In genomic region chr6:4853349-4853748, GRCh38 we compare ENCODE assay signal across 3 cellular contexts.
TF ChIP-seq lines count a peak whose summit lies in the region.

No MANE protein-coding gene starts in this region.

TF ChIP-seq in SK-N-SH, 30 proteins besides CTCF, POLR2A, EP300 and RAD21:
- TF ChIP-seq REST (IDR thresholded peaks at IDR 0.05; ENCODE audit: low read depth, low read length) (peak; percentile 89), TAF1 (IDR thresholded peaks at IDR 0.05; ENCODE audit: borderline replicate concordance, low read depth, low read length) (no peak)

TF ChIP-seq in SK-N-SH treated with all-trans-retinoic acid at 6 μM for 48 hours, 23 proteins besides CTCF, POLR2A, EP300 and RAD21:
- TF ChIP-seq ZC3H10 (CRISPR knock-in tag; IDR thresholded peaks at IDR 0.05) (no peak), ZNF8 (CRISPR knock-in tag; IDR thresholded peaks at IDR 0.05) (no peak), ARNTL (CRISPR knock-in tag; IDR thresholded peaks at IDR 0.05; ENCODE audit: borderline replicate concordance, low read depth) (no peak), ZNF565 (CRISPR knock-in tag; conservative IDR thresholded peaks at IDR 0.05; ENCODE audit: low read depth) (no peak), GLIS3 (CRISPR knock-in tag; IDR thresholded peaks at IDR 0.05) (no peak), ZFP3 (CRISPR knock-in tag; IDR thresholded peaks at IDR 0.05) (no peak), PPARA (CRISPR knock-in tag; IDR thresholded peaks at IDR 0.05; ENCODE audit: borderline replicate concordance) (no peak), RARB (CRISPR knock-in tag; IDR thresholded peaks at IDR 0.05) (no peak), CREB5 (CRISPR knock-in tag; IDR thresholded peaks at IDR 0.05; ENCODE audit: low read depth) (no peak), SNAI2 (CRISPR knock-in tag; IDR thresholded peaks at IDR 0.05) (no peak), POU6F1 (CRISPR knock-in tag; IDR thresholded peaks at IDR 0.05; ENCODE audit: borderline replicate concordance, low read depth) (no peak), PATZ1 (CRISPR knock-in tag; IDR thresholded peaks at IDR 0.05; ENCODE audit: borderline replicate concordance) (no peak), TSHZ2 (CRISPR knock-in tag; IDR thresholded peaks at IDR 0.05) (no peak), ZNF70 (CRISPR knock-in tag; IDR thresholded peaks at IDR 0.05) (no peak)

TF ChIP-seq in K562, 482 proteins besides CTCF, POLR2A, EP300 and RAD21 (continues in another document):
- TF ChIP-seq NFIX (CRISPR knock-in tag; IDR thresholded peaks at IDR 0.05; ENCODE audit: low read depth), result no peak
- no peak for TF ChIP-seq ZNF561 (CRISPR knock-in tag; conservative IDR thresholded peaks at IDR 0.05)
- TF ChIP-seq, protein P1, sequence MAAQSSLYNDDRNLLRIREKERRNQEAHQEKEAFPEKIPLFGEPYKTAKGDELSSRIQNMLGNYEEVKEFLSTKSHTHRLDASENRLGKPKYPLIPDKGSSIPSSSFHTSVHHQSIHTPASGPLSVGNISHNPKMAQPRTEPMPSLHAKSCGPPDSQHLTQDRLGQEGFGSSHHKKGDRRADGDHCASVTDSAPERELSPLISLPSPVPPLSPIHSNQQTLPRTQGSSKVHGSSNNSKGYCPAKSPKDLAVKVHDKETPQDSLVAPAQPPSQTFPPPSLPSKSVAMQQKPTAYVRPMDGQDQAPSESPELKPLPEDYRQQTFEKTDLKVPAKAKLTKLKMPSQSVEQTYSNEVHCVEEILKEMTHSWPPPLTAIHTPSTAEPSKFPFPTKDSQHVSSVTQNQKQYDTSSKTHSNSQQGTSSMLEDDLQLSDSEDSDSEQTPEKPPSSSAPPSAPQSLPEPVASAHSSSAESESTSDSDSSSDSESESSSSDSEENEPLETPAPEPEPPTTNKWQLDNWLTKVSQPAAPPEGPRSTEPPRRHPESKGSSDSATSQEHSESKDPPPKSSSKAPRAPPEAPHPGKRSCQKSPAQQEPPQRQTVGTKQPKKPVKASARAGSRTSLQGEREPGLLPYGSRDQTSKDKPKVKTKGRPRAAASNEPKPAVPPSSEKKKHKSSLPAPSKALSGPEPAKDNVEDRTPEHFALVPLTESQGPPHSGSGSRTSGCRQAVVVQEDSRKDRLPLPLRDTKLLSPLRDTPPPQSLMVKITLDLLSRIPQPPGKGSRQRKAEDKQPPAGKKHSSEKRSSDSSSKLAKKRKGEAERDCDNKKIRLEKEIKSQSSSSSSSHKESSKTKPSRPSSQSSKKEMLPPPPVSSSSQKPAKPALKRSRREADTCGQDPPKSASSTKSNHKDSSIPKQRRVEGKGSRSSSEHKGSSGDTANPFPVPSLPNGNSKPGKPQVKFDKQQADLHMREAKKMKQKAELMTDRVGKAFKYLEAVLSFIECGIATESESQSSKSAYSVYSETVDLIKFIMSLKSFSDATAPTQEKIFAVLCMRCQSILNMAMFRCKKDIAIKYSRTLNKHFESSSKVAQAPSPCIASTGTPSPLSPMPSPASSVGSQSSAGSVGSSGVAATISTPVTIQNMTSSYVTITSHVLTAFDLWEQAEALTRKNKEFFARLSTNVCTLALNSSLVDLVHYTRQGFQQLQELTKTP (IDR thresholded peaks at IDR 0.05; ENCODE audit: low read depth in 1 of 2, partially characterized antibody in 2 of 2), result peak in 1 of 2 experiments; percentile 42
- no peak for TF ChIP-seq SRSF7 (optimal IDR thresholded peaks at IDR 0.05; ENCODE audit: low read depth, low read length)
- TF ChIP-seq LARP7 (IDR thresholded peaks at IDR 0.05), result no peak
- TF ChIP-seq NONO (IDR thresholded peaks at IDR 0.05; ENCODE audit: low read depth in 2 of 2, low read length in 1 of 2), result no peak
- no peak for TF ChIP-seq NCOA6 (IDR thresholded peaks at IDR 0.05)
- no peak for TF ChIP-seq SMAD1 (IDR thresholded peaks at IDR 0.05; ENCODE audit: low read depth, low read length, partially characterized antibody)
- TF ChIP-seq, protein P2, sequence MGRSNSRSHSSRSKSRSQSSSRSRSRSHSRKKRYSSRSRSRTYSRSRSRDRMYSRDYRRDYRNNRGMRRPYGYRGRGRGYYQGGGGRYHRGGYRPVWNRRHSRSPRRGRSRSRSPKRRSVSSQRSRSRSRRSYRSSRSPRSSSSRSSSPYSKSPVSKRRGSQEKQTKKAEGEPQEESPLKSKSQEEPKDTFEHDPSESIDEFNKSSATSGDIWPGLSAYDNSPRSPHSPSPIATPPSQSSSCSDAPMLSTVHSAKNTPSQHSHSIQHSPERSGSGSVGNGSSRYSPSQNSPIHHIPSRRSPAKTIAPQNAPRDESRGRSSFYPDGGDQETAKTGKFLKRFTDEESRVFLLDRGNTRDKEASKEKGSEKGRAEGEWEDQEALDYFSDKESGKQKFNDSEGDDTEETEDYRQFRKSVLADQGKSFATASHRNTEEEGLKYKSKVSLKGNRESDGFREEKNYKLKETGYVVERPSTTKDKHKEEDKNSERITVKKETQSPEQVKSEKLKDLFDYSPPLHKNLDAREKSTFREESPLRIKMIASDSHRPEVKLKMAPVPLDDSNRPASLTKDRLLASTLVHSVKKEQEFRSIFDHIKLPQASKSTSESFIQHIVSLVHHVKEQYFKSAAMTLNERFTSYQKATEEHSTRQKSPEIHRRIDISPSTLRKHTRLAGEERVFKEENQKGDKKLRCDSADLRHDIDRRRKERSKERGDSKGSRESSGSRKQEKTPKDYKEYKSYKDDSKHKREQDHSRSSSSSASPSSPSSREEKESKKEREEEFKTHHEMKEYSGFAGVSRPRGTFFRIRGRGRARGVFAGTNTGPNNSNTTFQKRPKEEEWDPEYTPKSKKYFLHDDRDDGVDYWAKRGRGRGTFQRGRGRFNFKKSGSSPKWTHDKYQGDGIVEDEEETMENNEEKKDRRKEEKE (IDR thresholded peaks at IDR 0.05; ENCODE audit: borderline replicate concordance in 1 of 2, control insufficient read depth in 1 of 2, low read depth in 2 of 2, low read length in 1 of 2), result no peak
- TF ChIP-seq ZNF699 (CRISPR knock-in tag; IDR thresholded peaks at IDR 0.05; ENCODE audit: insufficient replicate concordance), result no peak
- TF ChIP-seq, protein P3, sequence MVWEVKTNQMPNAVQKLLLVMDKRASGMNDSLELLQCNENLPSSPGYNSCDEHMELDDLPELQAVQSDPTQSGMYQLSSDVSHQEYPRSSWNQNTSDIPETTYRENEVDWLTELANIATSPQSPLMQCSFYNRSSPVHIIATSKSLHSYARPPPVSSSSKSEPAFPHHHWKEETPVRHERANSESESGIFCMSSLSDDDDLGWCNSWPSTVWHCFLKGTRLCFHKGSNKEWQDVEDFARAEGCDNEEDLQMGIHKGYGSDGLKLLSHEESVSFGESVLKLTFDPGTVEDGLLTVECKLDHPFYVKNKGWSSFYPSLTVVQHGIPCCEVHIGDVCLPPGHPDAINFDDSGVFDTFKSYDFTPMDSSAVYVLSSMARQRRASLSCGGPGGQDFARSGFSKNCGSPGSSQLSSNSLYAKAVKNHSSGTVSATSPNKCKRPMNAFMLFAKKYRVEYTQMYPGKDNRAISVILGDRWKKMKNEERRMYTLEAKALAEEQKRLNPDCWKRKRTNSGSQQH (CRISPR knock-in tag; IDR thresholded peaks at IDR 0.05), result no peak
- TF ChIP-seq PRMT5 (CRISPR knock-in tag; IDR thresholded peaks at IDR 0.05), result no peak
- TF ChIP-seq HDAC2 (IDR thresholded peaks at IDR 0.05), result no peak
- no peak for TF ChIP-seq BMI1 (IDR thresholded peaks at IDR 0.05; ENCODE audit: low read length)
- TF ChIP-seq, protein P4, sequence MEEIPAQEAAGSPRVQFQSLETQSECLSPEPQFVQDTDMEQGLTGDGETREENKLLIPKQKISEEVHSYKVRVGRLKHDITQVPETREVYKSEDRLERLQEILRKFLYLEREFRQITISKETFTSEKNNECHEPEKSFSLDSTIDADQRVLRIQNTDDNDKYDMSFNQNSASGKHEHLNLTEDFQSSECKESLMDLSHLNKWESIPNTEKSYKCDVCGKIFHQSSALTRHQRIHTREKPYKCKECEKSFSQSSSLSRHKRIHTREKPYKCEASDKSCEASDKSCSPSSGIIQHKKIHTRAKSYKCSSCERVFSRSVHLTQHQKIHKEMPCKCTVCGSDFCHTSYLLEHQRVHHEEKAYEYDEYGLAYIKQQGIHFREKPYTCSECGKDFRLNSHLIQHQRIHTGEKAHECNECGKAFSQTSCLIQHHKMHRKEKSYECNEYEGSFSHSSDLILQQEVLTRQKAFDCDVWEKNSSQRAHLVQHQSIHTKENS (CRISPR knock-in tag; IDR thresholded peaks at IDR 0.05), result no peak
- TF ChIP-seq MIER1 (IDR thresholded peaks at IDR 0.05; ENCODE audit: low read depth), result peak; percentile 86
- TF ChIP-seq STAG1 (CRISPR knock-in tag; IDR thresholded peaks at IDR 0.05; ENCODE audit: borderline replicate concordance), result no peak
- peak; percentile 57; the same call in 1 of the 2 replicates for TF ChIP-seq REST (CRISPR knock-in tag; IDR thresholded peaks at IDR 0.05; ENCODE audit: low read depth)
- TF ChIP-seq FIP1L1 (IDR thresholded peaks at IDR 0.05; ENCODE audit: low read depth, low read length, poor library complexity, severe bottlenecking), result no peak
- TF ChIP-seq, protein P5, sequence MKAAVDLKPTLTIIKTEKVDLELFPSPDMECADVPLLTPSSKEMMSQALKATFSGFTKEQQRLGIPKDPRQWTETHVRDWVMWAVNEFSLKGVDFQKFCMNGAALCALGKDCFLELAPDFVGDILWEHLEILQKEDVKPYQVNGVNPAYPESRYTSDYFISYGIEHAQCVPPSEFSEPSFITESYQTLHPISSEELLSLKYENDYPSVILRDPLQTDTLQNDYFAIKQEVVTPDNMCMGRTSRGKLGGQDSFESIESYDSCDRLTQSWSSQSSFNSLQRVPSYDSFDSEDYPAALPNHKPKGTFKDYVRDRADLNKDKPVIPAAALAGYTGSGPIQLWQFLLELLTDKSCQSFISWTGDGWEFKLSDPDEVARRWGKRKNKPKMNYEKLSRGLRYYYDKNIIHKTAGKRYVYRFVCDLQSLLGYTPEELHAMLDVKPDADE (conservative IDR thresholded peaks at IDR 0.05; ENCODE audit: control insufficient read depth, low read depth, low read length), result no peak
- no peak for TF ChIP-seq NFATC3 (IDR thresholded peaks at IDR 0.05)
- TF ChIP-seq, protein P6, sequence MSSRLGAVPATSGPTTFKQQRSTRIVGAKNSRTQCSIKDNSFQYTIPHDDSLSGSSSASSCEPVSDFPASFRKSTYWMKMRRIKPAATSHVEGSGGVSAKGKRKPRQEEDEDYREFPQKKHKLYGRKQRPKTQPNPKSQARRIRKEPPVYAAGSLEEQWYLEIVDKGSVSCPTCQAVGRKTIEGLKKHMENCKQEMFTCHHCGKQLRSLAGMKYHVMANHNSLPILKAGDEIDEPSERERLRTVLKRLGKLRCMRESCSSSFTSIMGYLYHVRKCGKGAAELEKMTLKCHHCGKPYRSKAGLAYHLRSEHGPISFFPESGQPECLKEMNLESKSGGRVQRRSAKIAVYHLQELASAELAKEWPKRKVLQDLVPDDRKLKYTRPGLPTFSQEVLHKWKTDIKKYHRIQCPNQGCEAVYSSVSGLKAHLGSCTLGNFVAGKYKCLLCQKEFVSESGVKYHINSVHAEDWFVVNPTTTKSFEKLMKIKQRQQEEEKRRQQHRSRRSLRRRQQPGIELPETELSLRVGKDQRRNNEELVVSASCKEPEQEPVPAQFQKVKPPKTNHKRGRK (tag; IDR thresholded peaks at IDR 0.05), result no peak
- no peak for TF ChIP-seq SOX6 (IDR thresholded peaks at IDR 0.05)
- TF ChIP-seq ZNF766 (CRISPR knock-in tag; conservative IDR thresholded peaks at IDR 0.05), result no peak
- TF ChIP-seq, protein P7, sequence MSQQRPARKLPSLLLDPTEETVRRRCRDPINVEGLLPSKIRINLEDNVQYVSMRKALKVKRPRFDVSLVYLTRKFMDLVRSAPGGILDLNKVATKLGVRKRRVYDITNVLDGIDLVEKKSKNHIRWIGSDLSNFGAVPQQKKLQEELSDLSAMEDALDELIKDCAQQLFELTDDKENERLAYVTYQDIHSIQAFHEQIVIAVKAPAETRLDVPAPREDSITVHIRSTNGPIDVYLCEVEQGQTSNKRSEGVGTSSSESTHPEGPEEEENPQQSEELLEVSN (IDR thresholded peaks at IDR 0.05; ENCODE audit: borderline replicate concordance in 1 of 2, extremely low read depth in 1 of 2, insufficient read depth in 1 of 2, insufficient read length in 1 of 2, low read depth in 1 of 2, low read length in 1 of 2, poor library complexity in 1 of 2, severe bottlenecking in 1 of 2), result no peak
- TF ChIP-seq, protein P8, sequence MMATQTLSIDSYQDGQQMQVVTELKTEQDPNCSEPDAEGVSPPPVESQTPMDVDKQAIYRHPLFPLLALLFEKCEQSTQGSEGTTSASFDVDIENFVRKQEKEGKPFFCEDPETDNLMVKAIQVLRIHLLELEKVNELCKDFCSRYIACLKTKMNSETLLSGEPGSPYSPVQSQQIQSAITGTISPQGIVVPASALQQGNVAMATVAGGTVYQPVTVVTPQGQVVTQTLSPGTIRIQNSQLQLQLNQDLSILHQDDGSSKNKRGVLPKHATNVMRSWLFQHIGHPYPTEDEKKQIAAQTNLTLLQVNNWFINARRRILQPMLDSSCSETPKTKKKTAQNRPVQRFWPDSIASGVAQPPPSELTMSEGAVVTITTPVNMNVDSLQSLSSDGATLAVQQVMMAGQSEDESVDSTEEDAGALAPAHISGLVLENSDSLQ (IDR thresholded peaks at IDR 0.05), result no peak
- TF ChIP-seq BDP1 (IDR thresholded peaks at IDR 0.05; ENCODE audit: insufficient read depth, insufficient read length), result no peak
- no peak for TF ChIP-seq CBX3 (IDR thresholded peaks at IDR 0.05; ENCODE audit: borderline replicate concordance in 1 of 2, low read length in 2 of 2)
- TF ChIP-seq DIDO1 (tag; IDR thresholded peaks at IDR 0.05; ENCODE audit: low read depth), result no peak
- TF ChIP-seq NBN (IDR thresholded peaks at IDR 0.05; ENCODE audit: low read depth), result no peak
- no peak for TF ChIP-seq ZNF165 (CRISPR knock-in tag; IDR thresholded peaks at IDR 0.05; ENCODE audit: borderline replicate concordance)
- TF ChIP-seq ZBTB8A (IDR thresholded peaks at IDR 0.05; ENCODE audit: partially characterized antibody), result no peak
- TF ChIP-seq HDAC1 (IDR thresholded peaks at IDR 0.05), result 0 out of 4 replicates have a peak, but pooled peaks of 1 of the 2 experiments have one; percentile 30
- TF ChIP-seq HNRNPUL1 (IDR thresholded peaks at IDR 0.05; ENCODE audit: low read length), result no peak
- TF ChIP-seq ZNF764 (CRISPR knock-in tag; IDR thresholded peaks at IDR 0.05; ENCODE audit: low read depth), result no peak
- no peak for TF ChIP-seq MAFK (IDR thresholded peaks at IDR 0.05; ENCODE audit: low read length)
- TF ChIP-seq ZNF695 (CRISPR knock-in tag; IDR thresholded peaks at IDR 0.05), result no peak
- TF ChIP-seq FOXK2 (conservative IDR thresholded peaks at IDR 0.05 in 1 of 2, IDR thresholded peaks at IDR 0.05 in 1 of 2; ENCODE audit: low read depth in 2 of 2), result no peak
